7 cellular contexts compared by ENCODE assay signal in the genomic region with DNA sequence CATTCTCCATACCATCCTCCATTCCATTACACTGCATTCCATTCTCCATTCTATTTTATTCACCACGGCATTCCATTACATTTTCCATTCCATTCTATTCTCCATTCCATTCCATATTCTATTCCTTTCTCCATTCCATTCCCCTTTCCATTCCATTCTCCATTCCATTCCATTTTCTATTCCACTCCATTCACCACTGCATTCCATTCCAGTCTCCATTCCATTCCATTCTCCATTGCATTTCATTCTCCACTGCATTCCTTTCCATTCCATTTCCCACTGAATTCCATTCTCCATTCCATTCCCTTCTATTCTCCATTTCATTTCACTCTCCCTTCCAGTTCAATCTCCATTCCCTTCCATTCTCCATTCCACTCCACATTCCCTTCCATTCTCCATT.
"Had no signal": no experiment of that assay in that cellular context is flagged by ENCODE, and none has a peak within 500 bp of the region (broad histone marks: within the 10 kb centered on the region; RNA-seq: fewer than 3 reads in every experiment).

No MANE protein-coding gene starts in this region.

- H3K9ac ChIP-seq: KMS-11 had no signal

- H3K4me2 ChIP-seq: KMS-11 had no signal

- DNase-seq: GOT3, H9, HCEC 1CT, HFFc6, KBM-7 had no signal

- H3K27ac ChIP-seq: HL-60, KMS-11 had no signal
